ENCODE assay signal across 1 cellular context in genomic region chrX:154002215-154002719, GRCh38.
TF ChIP-seq lines count a peak whose summit lies in the region.

No MANE protein-coding gene starts in this region.

TF ChIP-seq in K562, 482 proteins besides CTCF, POLR2A, EP300 and RAD21 (continued from another document and continues in another):
- TF ChIP-seq, protein P1, sequence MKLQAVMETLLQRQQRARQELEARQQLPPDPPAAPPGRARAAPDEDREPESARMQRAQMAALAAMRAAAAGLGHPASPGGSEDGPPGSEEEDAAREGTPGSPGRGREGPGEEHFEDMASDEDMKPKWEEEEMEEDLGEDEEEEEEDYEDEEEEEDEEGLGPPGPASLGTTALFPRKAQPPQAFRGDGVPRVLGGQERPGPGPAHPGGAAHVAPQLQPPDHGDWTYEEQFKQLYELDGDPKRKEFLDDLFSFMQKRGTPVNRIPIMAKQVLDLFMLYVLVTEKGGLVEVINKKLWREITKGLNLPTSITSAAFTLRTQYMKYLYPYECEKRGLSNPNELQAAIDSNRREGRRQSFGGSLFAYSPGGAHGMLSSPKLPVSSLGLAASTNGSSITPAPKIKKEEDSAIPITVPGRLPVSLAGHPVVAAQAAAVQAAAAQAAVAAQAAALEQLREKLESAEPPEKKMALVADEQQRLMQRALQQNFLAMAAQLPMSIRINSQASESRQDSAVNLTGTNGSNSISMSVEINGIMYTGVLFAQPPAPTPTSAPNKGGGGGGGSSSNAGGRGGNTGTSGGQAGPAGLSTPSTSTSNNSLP (IDR thresholded peaks at IDR 0.05; ENCODE audit: borderline replicate concordance, low read depth, low read length) = no peak
- no peak; the same call in 1 of the 2 replicates for TF ChIP-seq CLOCK (CRISPR knock-in tag; IDR thresholded peaks at IDR 0.05; ENCODE audit: borderline replicate concordance)
- no peak for TF ChIP-seq POLR3G (IDR thresholded peaks at IDR 0.05; ENCODE audit: extremely low read depth, insufficient read length, insufficient replicate concordance)
- TF ChIP-seq, protein P2, sequence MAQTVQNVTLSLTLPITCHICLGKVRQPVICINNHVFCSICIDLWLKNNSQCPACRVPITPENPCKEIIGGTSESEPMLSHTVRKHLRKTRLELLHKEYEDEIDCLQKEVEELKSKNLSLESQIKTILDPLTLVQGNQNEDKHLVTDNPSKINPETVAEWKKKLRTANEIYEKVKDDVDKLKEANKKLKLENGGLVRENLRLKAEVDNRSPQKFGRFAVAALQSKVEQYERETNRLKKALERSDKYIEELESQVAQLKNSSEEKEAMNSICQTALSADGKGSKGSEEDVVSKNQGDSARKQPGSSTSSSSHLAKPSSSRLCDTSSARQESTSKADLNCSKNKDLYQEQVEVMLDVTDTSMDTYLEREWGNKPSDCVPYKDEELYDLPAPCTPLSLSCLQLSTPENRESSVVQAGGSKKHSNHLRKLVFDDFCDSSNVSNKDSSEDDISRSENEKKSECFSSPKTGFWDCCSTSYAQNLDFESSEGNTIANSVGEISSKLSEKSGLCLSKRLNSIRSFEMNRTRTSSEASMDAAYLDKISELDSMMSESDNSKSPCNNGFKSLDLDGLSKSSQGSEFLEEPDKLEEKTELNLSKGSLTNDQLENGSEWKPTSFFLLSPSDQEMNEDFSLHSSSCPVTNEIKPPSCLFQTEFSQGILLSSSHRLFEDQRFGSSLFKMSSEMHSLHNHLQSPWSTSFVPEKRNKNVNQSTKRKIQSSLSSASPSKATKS (CRISPR knock-in tag; IDR thresholded peaks at IDR 0.05) = no peak
- no peak for TF ChIP-seq BDP1 (IDR thresholded peaks at IDR 0.05; ENCODE audit: insufficient read depth, insufficient read length)
- no peak for TF ChIP-seq ATF7 (IDR thresholded peaks at IDR 0.05)
- TF ChIP-seq HES1 (IDR thresholded peaks at IDR 0.05; ENCODE audit: low read depth) = no peak
- TF ChIP-seq EZH2 (IDR thresholded peaks at IDR 0.05; ENCODE audit: borderline replicate concordance, low read depth, low read length) = no peak
- no peak for TF ChIP-seq GATAD2B (IDR thresholded peaks at IDR 0.05; ENCODE audit: borderline replicate concordance)
- TF ChIP-seq ZBTB11 (CRISPR knock-in tag; IDR thresholded peaks at IDR 0.05) = peak in 2 of 3 experiments; percentile 44 to 89; a peak in 2 of 6 replicates
- TF ChIP-seq CEBPG (CRISPR knock-in tag; IDR thresholded peaks at IDR 0.05) = no peak
- TF ChIP-seq CEBPG (tag; conservative IDR thresholded peaks at IDR 0.05 in 1 of 2, IDR thresholded peaks at IDR 0.05 in 1 of 2) = no peak
- no peak for TF ChIP-seq THRAP3 (IDR thresholded peaks at IDR 0.05; ENCODE audit: borderline replicate concordance)
- no peak for TF ChIP-seq ELF1 (tag; IDR thresholded peaks at IDR 0.05)
- no peak for TF ChIP-seq HNRNPK (IDR thresholded peaks at IDR 0.05; ENCODE audit: low read depth, low read length, poor library complexity, severe bottlenecking)
- TF ChIP-seq SAFB2 (IDR thresholded peaks at IDR 0.05; ENCODE audit: borderline replicate concordance, low read depth, low read length, severe bottlenecking) = no peak
- TF ChIP-seq STAT5B (CRISPR knock-in tag; IDR thresholded peaks at IDR 0.05) = no peak
- TF ChIP-seq, protein P3, sequence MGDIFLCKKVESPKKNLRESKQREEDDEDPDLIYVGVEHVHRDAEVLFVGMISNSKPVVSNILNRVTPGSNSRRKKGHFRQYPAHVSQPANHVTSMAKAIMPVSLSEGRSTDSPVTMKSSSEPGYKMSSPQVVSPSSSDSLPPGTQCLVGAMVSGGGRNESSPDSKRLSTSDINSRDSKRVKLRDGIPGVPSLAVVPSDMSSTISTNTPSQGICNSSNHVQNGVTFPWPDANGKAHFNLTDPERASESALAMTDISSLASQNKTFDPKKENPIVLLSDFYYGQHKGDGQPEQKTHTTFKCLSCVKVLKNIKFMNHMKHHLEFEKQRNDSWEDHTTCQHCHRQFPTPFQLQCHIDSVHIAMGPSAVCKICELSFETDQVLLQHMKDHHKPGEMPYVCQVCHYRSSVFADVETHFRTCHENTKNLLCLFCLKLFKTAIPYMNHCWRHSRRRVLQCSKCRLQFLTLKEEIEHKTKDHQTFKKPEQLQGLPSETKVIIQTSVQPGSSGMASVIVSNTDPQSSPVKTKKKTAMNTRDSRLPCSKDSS (IDR thresholded peaks at IDR 0.05; ENCODE audit: low read depth, partially characterized antibody) = no peak
- TF ChIP-seq ZNF133 (CRISPR knock-in tag; IDR thresholded peaks at IDR 0.05) = 0 out of 2 replicates have a peak, but pooled peaks have one; percentile 45
- peak; percentile 69 for TF ChIP-seq PRDM10 (IDR thresholded peaks at IDR 0.05; ENCODE audit: partially characterized antibody)
- no peak for TF ChIP-seq HOXB6 (CRISPR knock-in tag; IDR thresholded peaks at IDR 0.05; ENCODE audit: borderline replicate concordance)
- TF ChIP-seq PRMT5 (CRISPR knock-in tag; IDR thresholded peaks at IDR 0.05) = no peak
- peak; percentile 34; the same call in 1 of the 2 replicates for TF ChIP-seq POLR2G (IDR thresholded peaks at IDR 0.05; ENCODE audit: low read depth, low read length)
- TF ChIP-seq ZFP36 (IDR thresholded peaks at IDR 0.05; ENCODE audit: low read depth, low read length, partially characterized antibody) = no peak
- TF ChIP-seq, protein P4, sequence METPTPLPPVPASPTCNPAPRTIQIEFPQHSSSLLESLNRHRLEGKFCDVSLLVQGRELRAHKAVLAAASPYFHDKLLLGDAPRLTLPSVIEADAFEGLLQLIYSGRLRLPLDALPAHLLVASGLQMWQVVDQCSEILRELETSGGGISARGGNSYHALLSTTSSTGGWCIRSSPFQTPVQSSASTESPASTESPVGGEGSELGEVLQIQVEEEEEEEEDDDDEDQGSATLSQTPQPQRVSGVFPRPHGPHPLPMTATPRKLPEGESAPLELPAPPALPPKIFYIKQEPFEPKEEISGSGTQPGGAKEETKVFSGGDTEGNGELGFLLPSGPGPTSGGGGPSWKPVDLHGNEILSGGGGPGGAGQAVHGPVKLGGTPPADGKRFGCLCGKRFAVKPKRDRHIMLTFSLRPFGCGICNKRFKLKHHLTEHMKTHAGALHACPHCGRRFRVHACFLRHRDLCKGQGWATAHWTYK (CRISPR knock-in tag; IDR thresholded peaks at IDR 0.05) = peak; percentile 98
- no peak for TF ChIP-seq IRF2 (CRISPR knock-in tag; IDR thresholded peaks at IDR 0.05)
- no peak for TF ChIP-seq ZNF408 (CRISPR knock-in tag; IDR thresholded peaks at IDR 0.05; ENCODE audit: low read depth)
- TF ChIP-seq, protein P5, sequence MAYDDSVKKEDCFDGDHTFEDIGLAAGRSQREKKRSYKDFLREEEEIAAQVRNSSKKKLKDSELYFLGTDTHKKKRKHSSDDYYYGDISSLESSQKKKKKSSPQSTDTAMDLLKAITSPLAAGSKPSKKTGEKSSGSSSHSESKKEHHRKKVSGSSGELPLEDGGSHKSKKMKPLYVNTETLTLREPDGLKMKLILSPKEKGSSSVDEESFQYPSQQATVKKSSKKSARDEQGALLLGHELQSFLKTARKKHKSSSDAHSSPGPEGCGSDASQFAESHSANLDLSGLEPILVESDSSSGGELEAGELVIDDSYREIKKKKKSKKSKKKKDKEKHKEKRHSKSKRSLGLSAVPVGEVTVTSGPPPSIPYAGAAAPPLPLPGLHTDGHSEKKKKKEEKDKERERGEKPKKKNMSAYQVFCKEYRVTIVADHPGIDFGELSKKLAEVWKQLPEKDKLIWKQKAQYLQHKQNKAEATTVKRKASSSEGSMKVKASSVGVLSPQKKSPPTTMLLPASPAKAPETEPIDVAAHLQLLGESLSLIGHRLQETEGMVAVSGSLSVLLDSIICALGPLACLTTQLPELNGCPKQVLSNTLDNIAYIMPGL (CRISPR knock-in tag; IDR thresholded peaks at IDR 0.05) = no peak
- TF ChIP-seq MCM7 (IDR thresholded peaks at IDR 0.05) = no peak
- TF ChIP-seq ZNF586 (CRISPR knock-in tag; conservative IDR thresholded peaks at IDR 0.05) = no peak
- TF ChIP-seq CHD4 (IDR thresholded peaks at IDR 0.05; ENCODE audit: insufficient read depth, insufficient replicate concordance, low read depth, low read length, poor library complexity, severe bottlenecking) = no peak
- no peak for TF ChIP-seq RBM39 (optimal IDR thresholded peaks at IDR 0.05; ENCODE audit: low read depth, low read length)
- no peak for TF ChIP-seq MNT (conservative IDR thresholded peaks at IDR 0.05)
- no peak for TF ChIP-seq RBM34 (IDR thresholded peaks at IDR 0.05; ENCODE audit: borderline replicate concordance, insufficient read depth, low read length)
- no peak for TF ChIP-seq FOXA3 (CRISPR knock-in tag; conservative IDR thresholded peaks at IDR 0.05 in 1 of 2, IDR thresholded peaks at IDR 0.05 in 1 of 2)
- TF ChIP-seq MYBL2 (IDR thresholded peaks at IDR 0.05; ENCODE audit: low read depth) = no peak
- TF ChIP-seq MYBL2 (CRISPR knock-in tag; IDR thresholded peaks at IDR 0.05; ENCODE audit: borderline replicate concordance) = no peak
